Comparison of ENCODE assay signal across 8 cellular contexts in the genomic region with DNA sequence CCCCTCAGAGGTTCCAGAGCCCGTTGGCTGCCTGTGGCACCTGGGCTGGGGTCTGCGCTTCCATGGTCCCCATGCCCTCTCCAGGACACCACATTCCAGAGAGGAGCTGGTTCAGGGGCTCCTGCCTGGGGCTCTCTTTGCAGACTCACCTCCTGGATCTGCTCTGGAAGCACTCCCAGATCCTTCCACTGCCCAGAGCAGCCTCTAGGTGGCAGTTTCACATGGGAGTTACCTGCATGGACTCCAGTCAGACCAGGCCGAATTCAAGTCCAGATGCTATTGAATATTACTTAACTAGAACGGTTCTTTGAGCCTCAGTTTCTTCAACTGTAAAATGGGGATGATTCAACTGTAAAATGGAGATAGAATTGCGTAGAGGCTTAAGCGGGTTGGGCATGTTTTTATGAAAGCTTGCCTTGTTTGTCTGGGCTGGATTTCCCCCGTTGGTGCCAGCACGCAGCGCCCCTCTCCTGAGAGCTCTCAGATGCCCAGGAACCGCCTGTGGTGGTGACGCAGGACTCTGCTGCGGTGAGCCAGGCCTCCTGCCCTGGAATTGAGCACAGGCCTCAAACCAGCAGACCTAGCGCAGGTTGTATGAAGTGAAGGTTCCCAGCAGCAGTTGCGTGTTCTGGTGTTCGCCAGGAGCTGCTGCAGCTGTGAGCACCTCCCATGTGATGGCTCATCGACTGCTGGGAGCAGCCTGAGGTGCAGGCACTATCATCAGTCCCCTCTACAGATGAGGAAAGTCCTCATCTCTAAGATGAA. TPM values are rescaled to one million over a fixed set of nuclear protein-coding genes. Genes with fewer than 3 reads are reported as not detected.
A peak's percentile ranks its signal among the peaks of the same experiment; 100 is the strongest.
DNase-seq lines count a peak whose midpoint lies in the region; ATAC-seq and TF ChIP-seq lines count a peak whose summit lies in the region.

No MANE protein-coding gene starts in this region.

- peaks cover 10% of the 10 kb centered on the region for H3K27me3 ChIP-seq in MM.1S (replicated peaks; ENCODE audit: insufficient read depth, low read length)

- H3K9me3 Mint-ChIP-seq in Calu3 (ENCODE audit: low read depth, unreplicated experiment) (no peaks in the 10 kb centered on the region), WTC11 (no peaks in the 10 kb centered on the region)

- no peak overlapping the region for H3K4me3 Mint-ChIP-seq in Calu3 (ENCODE audit: low read depth, unreplicated experiment)
- no peak overlapping the region for H3K4me3 Mint-ChIP-seq in WTC11

- CTCF ChIA-PET in Calu3 (lab: Charles Lee) (no interaction called here), WTC11 (lab: Charles Lee) (interaction anchor here (0.6 to 6.5 kb wide), 19 partner anchors 8 to 590 kb away, joined by 3 to 60 read pairs (median 4); a partner anchor contains a TSS)

- TF ChIP-seq CTCF in Calu3 (IDR thresholded peaks at IDR 0.05; ENCODE audit: unreplicated experiment) (peak; percentile 62), MM.1S (IDR thresholded peaks at IDR 0.05; ENCODE audit: low read length) (peak; percentile 70), WTC11 (IDR thresholded peaks at IDR 0.05) (peak; percentile 54)

- H3K4me3 ChIP-seq in MM.1S (ENCODE audit: low read length) = no peak overlapping the region

- H3K36me3 ChIP-seq in MM.1S (replicated peaks; ENCODE audit: insufficient read depth, low read length) = no peaks in the 10 kb centered on the region

- no peak overlapping the region for H2AFZ ChIP-seq in MM.1S (ENCODE audit: low read length)

- H3K36me3 Mint-ChIP-seq in Calu3 (ENCODE audit: insufficient read depth, unreplicated experiment) (no peaks in the 10 kb centered on the region), WTC11 (no peaks in the 10 kb centered on the region)

- H3K27ac ChIP-seq in MM.1S (ENCODE audit: low read length) = no peak overlapping the region

- no peaks in the 10 kb centered on the region for H3K79me2 ChIP-seq in MM.1S (ENCODE audit: low read length)

- DNase-seq in Calu3 = peak; percentile 64
- peak; percentile 48 for DNase-seq in MM.1S
- DNase-seq in WTC11 (ENCODE audit: low spot score) = peak; percentile 75
- DNase-seq in hepatic stellate cell (ENCODE audit: low spot score) = peak; percentile 80
- peak; percentile 49 for DNase-seq in stimulated activated CD8-positive, alpha-beta memory T cell treated with anti-CD3 and anti-CD28 coated beads, Interleukin-4, amount 100 ng/mL, for 48 hours
- no peak for DNase-seq in dedifferentiated amniotic fluid mesenchymal stem cell (ENCODE audit: extremely low spot score)

- no peaks in the 10 kb centered on the region for H4K20me1 ChIP-seq in MM.1S (ENCODE audit: insufficient read depth, low read length)

- H3F3A ChIP-seq in MM.1S (ENCODE audit: insufficient read depth, low read length) = no peaks in the 10 kb centered on the region

- H3K9ac ChIP-seq in MM.1S (ENCODE audit: low read length) = no peak overlapping the region

- no peaks in the 10 kb centered on the region for H3K9me2 ChIP-seq in MM.1S (replicated peaks; ENCODE audit: insufficient read depth, low read length)

- H3K9me3 ChIP-seq in MM.1S (replicated peaks; ENCODE audit: insufficient read depth, low read length) = no peaks in the 10 kb centered on the region

- no TSS peak for BruUV-seq in Calu3 (replicated peaks; lab: Mats Ljungman, UMichigan)

- H3K4me1 Mint-ChIP-seq in Calu3 (ENCODE audit: low read depth, unreplicated experiment) = no peaks in the 10 kb centered on the region
- peaks cover 12% of the 10 kb centered on the region for H3K4me1 Mint-ChIP-seq in WTC11

- intact Hi-C loops in Calu3 (cut with micrococcal nuclease; ENCODE audit: unreplicated experiment) = no loop called here

- ATAC-seq in GM18517 (IDR thresholded peaks at IDR 0.05; ENCODE audit: unreplicated experiment) = peak; percentile 52
- ATAC-seq in WTC11 = peak; percentile 92
- no peak for ATAC-seq in GM21717 (IDR thresholded peaks at IDR 0.05; ENCODE audit: unreplicated experiment)

- H3K4me1 ChIP-seq in MM.1S (ENCODE audit: low read length) = no peaks in the 10 kb centered on the region

- H3K27me3 Mint-ChIP-seq in Calu3 (ENCODE audit: unreplicated experiment) = peaks cover 73% of the 10 kb centered on the region
- H3K27me3 Mint-ChIP-seq in WTC11 (ENCODE audit: low read depth) = no peaks in the 10 kb centered on the region; the same call in 1 of the 2 replicates

- H3K27ac Mint-ChIP-seq in Calu3 (ENCODE audit: unreplicated experiment) (no peak overlapping the region), WTC11 (no peak overlapping the region)

- H3K4me2 ChIP-seq in MM.1S (ENCODE audit: low read depth, low read length) = no peak overlapping the region

- POLR2A ChIA-PET in WTC11 (lab: Charles Lee) = interaction anchor here (0.5 kb wide), 1 partner anchor 19 kb away, joined by 5 read pairs; no protein-coding TSS in a partner anchor

TF ChIP-seq in WTC11, 78 proteins besides CTCF, POLR2A, EP300 and RAD21:
- TF ChIP-seq, protein P1, sequence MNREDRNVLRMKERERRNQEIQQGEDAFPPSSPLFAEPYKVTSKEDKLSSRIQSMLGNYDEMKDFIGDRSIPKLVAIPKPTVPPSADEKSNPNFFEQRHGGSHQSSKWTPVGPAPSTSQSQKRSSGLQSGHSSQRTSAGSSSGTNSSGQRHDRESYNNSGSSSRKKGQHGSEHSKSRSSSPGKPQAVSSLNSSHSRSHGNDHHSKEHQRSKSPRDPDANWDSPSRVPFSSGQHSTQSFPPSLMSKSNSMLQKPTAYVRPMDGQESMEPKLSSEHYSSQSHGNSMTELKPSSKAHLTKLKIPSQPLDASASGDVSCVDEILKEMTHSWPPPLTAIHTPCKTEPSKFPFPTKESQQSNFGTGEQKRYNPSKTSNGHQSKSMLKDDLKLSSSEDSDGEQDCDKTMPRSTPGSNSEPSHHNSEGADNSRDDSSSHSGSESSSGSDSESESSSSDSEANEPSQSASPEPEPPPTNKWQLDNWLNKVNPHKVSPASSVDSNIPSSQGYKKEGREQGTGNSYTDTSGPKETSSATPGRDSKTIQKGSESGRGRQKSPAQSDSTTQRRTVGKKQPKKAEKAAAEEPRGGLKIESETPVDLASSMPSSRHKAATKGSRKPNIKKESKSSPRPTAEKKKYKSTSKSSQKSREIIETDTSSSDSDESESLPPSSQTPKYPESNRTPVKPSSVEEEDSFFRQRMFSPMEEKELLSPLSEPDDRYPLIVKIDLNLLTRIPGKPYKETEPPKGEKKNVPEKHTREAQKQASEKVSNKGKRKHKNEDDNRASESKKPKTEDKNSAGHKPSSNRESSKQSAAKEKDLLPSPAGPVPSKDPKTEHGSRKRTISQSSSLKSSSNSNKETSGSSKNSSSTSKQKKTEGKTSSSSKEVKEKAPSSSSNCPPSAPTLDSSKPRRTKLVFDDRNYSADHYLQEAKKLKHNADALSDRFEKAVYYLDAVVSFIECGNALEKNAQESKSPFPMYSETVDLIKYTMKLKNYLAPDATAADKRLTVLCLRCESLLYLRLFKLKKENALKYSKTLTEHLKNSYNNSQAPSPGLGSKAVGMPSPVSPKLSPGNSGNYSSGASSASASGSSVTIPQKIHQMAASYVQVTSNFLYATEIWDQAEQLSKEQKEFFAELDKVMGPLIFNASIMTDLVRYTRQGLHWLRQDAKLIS (CRISPR knock-in tag; IDR thresholded peaks at IDR 0.05; ENCODE audit: borderline replicate concordance) = no peak
- TF ChIP-seq SMAD4 (CRISPR knock-in tag; IDR thresholded peaks at IDR 0.05) (no peak), ZNF232 (CRISPR knock-in tag; IDR thresholded peaks at IDR 0.05) (no peak), PRRX2 (CRISPR knock-in tag; IDR thresholded peaks at IDR 0.05) (no peak), CREB1 (CRISPR knock-in tag; IDR thresholded peaks at IDR 0.05) (no peak), GTF2I (CRISPR knock-in tag; conservative IDR thresholded peaks at IDR 0.05) (0 out of 2 replicates have a peak, but pooled peaks have one; percentile 40)
- TF ChIP-seq, protein P2, sequence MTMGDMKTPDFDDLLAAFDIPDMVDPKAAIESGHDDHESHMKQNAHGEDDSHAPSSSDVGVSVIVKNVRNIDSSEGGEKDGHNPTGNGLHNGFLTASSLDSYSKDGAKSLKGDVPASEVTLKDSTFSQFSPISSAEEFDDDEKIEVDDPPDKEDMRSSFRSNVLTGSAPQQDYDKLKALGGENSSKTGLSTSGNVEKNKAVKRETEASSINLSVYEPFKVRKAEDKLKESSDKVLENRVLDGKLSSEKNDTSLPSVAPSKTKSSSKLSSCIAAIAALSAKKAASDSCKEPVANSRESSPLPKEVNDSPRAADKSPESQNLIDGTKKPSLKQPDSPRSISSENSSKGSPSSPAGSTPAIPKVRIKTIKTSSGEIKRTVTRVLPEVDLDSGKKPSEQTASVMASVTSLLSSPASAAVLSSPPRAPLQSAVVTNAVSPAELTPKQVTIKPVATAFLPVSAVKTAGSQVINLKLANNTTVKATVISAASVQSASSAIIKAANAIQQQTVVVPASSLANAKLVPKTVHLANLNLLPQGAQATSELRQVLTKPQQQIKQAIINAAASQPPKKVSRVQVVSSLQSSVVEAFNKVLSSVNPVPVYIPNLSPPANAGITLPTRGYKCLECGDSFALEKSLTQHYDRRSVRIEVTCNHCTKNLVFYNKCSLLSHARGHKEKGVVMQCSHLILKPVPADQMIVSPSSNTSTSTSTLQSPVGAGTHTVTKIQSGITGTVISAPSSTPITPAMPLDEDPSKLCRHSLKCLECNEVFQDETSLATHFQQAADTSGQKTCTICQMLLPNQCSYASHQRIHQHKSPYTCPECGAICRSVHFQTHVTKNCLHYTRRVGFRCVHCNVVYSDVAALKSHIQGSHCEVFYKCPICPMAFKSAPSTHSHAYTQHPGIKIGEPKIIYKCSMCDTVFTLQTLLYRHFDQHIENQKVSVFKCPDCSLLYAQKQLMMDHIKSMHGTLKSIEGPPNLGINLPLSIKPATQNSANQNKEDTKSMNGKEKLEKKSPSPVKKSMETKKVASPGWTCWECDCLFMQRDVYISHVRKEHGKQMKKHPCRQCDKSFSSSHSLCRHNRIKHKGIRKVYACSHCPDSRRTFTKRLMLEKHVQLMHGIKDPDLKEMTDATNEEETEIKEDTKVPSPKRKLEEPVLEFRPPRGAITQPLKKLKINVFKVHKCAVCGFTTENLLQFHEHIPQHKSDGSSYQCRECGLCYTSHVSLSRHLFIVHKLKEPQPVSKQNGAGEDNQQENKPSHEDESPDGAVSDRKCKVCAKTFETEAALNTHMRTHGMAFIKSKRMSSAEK (CRISPR knock-in tag; IDR thresholded peaks at IDR 0.05; ENCODE audit: borderline replicate concordance) = no peak

RNA-seq across cellular contexts. Expression of a gene that starts 44.2 kb away (rescaled TPM):
- not detected in 2 replicates for total RNA-seq in Calu3 (2022)
- total RNA-seq in WTC11 (2021) = 0.39 to 0.44 TPM (median 0.44 TPM) in 3 replicates

RNA-seq across cellular contexts. Expression of a gene that starts 50.6 kb away (rescaled TPM):
- total RNA-seq in Calu3 (2022) = 0.12 and 0.38 TPM in 2 replicates
- 15.0 to 17.6 TPM (median 15.7 TPM) in 3 replicates for total RNA-seq in WTC11 (2021)

Comparison
In these comparisons a context has a peak if more than half of its experiments do, and no peak if none do; other contexts are left out.
1. RNA of a gene that starts 50.6 kb away (total RNA-seq): 15.0 to 17.6 TPM in WTC11; 0.12 to 0.38 TPM in Calu3; every median in the first group is over 10 times any median in the second.
2. Peak in every context shown above with its lines, with median percentiles within 50 percentile points of each other: CTCF ChIP-seq.